ENCODE assay signal across 1 cellular context in the genomic region with DNA sequence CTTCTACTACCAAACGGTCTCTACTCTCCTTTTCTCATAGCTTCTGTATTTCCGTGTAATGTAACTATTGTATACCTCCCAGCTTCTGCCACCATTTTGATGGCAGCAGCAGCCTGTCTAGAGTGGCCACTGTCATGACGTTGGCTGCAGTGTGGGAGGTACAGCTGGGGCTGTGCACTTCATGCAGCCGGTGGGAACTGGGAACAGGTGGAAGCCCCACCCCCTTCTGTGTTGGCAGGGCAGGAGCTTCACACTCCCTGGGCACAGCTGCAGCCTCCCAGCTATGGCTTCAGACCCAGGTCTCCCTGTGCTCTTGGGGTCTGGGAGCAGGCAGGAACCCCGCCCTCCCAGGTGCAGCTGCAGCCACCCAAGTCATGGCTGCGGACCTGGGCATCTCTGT.
TF ChIP-seq lines count a peak whose summit lies in the region.

No MANE protein-coding gene starts in this region.

TF ChIP-seq in K562, 482 proteins besides CTCF, POLR2A, EP300 and RAD21 (continued from another document):
- TF ChIP-seq, protein P1, sequence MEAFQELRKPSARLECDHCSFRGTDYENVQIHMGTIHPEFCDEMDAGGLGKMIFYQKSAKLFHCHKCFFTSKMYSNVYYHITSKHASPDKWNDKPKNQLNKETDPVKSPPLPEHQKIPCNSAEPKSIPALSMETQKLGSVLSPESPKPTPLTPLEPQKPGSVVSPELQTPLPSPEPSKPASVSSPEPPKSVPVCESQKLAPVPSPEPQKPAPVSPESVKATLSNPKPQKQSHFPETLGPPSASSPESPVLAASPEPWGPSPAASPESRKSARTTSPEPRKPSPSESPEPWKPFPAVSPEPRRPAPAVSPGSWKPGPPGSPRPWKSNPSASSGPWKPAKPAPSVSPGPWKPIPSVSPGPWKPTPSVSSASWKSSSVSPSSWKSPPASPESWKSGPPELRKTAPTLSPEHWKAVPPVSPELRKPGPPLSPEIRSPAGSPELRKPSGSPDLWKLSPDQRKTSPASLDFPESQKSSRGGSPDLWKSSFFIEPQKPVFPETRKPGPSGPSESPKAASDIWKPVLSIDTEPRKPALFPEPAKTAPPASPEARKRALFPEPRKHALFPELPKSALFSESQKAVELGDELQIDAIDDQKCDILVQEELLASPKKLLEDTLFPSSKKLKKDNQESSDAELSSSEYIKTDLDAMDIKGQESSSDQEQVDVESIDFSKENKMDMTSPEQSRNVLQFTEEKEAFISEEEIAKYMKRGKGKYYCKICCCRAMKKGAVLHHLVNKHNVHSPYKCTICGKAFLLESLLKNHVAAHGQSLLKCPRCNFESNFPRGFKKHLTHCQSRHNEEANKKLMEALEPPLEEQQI (IDR thresholded peaks at IDR 0.05) = no peak
- TF ChIP-seq HIVEP1 (CRISPR knock-in tag; IDR thresholded peaks at IDR 0.05) (no peak), ZNF354B (CRISPR knock-in tag; IDR thresholded peaks at IDR 0.05) (no peak), MYBL2 (IDR thresholded peaks at IDR 0.05; ENCODE audit: low read depth) (no peak), MYBL2 (CRISPR knock-in tag; IDR thresholded peaks at IDR 0.05; ENCODE audit: borderline replicate concordance) (no peak), ETV6 (IDR thresholded peaks at IDR 0.05; ENCODE audit: borderline replicate concordance in 1 of 2, low read depth in 2 of 2, low read length in 1 of 2) (no peak), ETV6 (CRISPR knock-in tag; IDR thresholded peaks at IDR 0.05; ENCODE audit: borderline replicate concordance) (no peak), SMAD1 (IDR thresholded peaks at IDR 0.05; ENCODE audit: low read depth, low read length, partially characterized antibody) (no peak), MCM5 (IDR thresholded peaks at IDR 0.05; ENCODE audit: low read depth) (no peak), CREBBP (IDR thresholded peaks at IDR 0.05; ENCODE audit: low read depth, low read length) (no peak), RAD51 (IDR thresholded peaks at IDR 0.05; ENCODE audit: borderline replicate concordance, low read depth) (no peak), CCNT2 (IDR thresholded peaks at IDR 0.05; ENCODE audit: borderline replicate concordance, extremely low read depth, insufficient read length, low read depth, low read length) (no peak)
- TF ChIP-seq, protein P2, sequence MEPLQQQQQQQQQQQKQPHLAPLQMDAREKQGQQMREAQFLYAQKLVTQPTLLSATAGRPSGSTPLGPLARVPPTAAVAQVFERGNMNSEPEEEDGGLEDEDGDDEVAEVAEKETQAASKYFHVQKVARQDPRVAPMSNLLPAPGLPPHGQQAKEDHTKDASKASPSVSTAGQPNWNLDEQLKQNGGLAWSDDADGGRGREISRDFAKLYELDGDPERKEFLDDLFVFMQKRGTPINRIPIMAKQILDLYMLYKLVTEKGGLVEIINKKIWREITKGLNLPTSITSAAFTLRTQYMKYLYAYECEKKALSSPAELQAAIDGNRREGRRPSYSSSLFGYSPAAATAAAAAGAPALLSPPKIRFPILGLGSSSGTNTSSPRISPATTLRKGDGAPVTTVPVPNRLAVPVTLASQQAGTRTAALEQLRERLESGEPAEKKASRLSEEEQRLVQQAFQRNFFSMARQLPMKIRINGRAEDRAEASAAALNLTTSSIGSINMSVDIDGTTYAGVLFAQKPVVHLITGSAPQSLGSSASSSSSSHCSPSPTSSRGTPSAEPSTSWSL (CRISPR knock-in tag; IDR thresholded peaks at IDR 0.05; ENCODE audit: borderline replicate concordance) = no peak
- TF ChIP-seq, protein P3, sequence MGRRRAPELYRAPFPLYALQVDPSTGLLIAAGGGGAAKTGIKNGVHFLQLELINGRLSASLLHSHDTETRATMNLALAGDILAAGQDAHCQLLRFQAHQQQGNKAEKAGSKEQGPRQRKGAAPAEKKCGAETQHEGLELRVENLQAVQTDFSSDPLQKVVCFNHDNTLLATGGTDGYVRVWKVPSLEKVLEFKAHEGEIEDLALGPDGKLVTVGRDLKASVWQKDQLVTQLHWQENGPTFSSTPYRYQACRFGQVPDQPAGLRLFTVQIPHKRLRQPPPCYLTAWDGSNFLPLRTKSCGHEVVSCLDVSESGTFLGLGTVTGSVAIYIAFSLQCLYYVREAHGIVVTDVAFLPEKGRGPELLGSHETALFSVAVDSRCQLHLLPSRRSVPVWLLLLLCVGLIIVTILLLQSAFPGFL (CRISPR knock-in tag; IDR thresholded peaks at IDR 0.05) = no peak
TF ChIP-seq in K562: peak in this region for 0.
